Comparison of ENCODE assay signal across 6 cellular contexts in genomic region chr2:14615701-14616100, GRCh38. TPM values are rescaled to one million over a fixed set of nuclear protein-coding genes. Genes with fewer than 3 reads are reported as not detected.
"Had no signal": no experiment of that assay in that cellular context is flagged by ENCODE, and none has a peak within 500 bp of the region (broad histone marks: within the 10 kb centered on the region; RNA-seq: fewer than 3 reads in every experiment).

No MANE protein-coding gene starts in this region.

- H3K4me3 ChIP-seq: GM23248, HAP-1 had no signal

- DNase-seq: GM23248, GOT3, H7, KBM-7 had no signal

RNA-seq across cellular contexts. Expression of gene LRATD1, which starts 16.8 kb away (rescaled TPM):
- total RNA-seq: HepG2 had no signal
